8 cellular contexts compared by ENCODE assay signal in the genomic region with DNA sequence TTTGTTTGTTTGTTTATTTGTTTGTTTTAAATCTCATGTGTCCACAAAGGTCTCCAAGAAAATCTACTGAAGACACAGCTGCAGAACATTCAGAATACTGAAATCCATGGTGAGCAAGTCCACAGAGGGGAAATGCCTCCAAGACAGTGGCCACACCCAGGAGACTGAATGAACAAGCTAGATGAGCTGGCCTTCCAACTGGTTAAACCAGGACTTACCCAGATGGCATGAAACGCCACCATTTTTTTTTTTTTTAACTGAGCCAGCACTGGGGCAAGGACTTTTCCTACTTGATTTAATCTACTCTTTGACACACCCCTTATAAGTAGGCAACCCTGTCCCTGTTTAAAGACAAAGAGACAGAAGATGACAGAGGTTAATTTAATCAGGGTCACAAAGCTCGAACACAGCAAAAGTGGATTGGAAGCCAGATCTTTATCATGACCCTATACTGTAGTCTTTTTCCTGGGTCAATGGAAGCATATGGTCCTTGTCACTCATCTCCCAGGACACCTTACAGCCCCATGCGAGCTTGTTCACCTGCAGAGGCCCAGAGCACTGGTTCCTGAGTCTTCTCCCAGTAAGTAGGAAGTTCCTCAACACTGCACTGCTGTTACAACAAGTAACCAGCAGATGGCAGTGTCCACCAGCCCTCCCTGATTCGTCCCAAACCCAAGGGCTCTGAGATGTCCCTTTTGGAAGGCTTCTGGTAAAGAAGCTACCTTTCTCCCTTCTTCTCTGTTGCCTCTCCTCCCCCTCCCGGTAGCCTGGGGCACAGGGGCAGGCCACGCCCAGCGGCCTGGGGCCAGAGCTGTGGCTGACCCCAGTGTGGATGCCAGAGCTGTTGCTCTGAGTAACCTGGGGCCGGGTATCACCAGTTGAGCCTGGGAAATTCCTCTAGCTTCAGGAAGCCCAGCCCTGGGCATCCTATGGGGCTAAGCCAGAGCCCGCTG. TPM values are rescaled to one million over a fixed set of nuclear protein-coding genes. Genes with fewer than 3 reads are reported as not detected.
DNase-seq lines count a peak whose midpoint lies in the region; ATAC-seq and TF ChIP-seq lines count a peak whose summit lies in the region.

No MANE protein-coding gene starts in this region.

- no peak overlapping the region for H3K27ac Mint-ChIP-seq in Calu3 (ENCODE audit: unreplicated experiment)
- no peak overlapping the region for H3K27ac Mint-ChIP-seq in activated T-cell treated with anti-CD3 and anti-CD28 coated beads, Interleukin-2, amount 50 U/mL, for 24 hours
- no peak overlapping the region for H3K27ac Mint-ChIP-seq in nephron progenitor cell

- no peaks in the 10 kb centered on the region for H3K36me3 ChIP-seq in thoracic aorta

- H3K9me3 Mint-ChIP-seq in Calu3 (ENCODE audit: low read depth, unreplicated experiment) = no peaks in the 10 kb centered on the region
- no peaks in the 10 kb centered on the region for H3K9me3 Mint-ChIP-seq in activated T-cell treated with anti-CD3 and anti-CD28 coated beads, Interleukin-2, amount 50 U/mL, for 24 hours
- H3K9me3 Mint-ChIP-seq in nephron progenitor cell = no peaks in the 10 kb centered on the region

- TF ChIP-seq CTCF in Calu3 (IDR thresholded peaks at IDR 0.05; ENCODE audit: unreplicated experiment) = peak; percentile 92
- peak; percentile 98 for TF ChIP-seq CTCF in nephron progenitor cell (IDR thresholded peaks at IDR 0.05)
- peak; percentile 98 for TF ChIP-seq CTCF in thoracic aorta (IDR thresholded peaks at IDR 0.05)

- H3K9me3 ChIP-seq in thoracic aorta = no peaks in the 10 kb centered on the region

- intact Hi-C loops in Calu3 (cut with micrococcal nuclease; ENCODE audit: unreplicated experiment) = loop anchor here (1.0 to 5.0 kb wide), 5 partner anchors 96 to 457 kb away; no protein-coding TSS in a partner anchor

- H3K4me1 ChIP-seq in thoracic aorta (ENCODE audit: control insufficient read depth in 1 of 2, low read depth in 2 of 2) = peaks cover 3 to 33% of the 10 kb centered on the region in 2 donors

- no peaks in the 10 kb centered on the region for H3K27me3 ChIP-seq in thoracic aorta (replicated peaks; ENCODE audit: insufficient read depth)

- H3K27ac ChIP-seq in thoracic aorta = no peak overlapping the region

- ATAC-seq in GM19395 (IDR thresholded peaks at IDR 0.05; ENCODE audit: unreplicated experiment) = peak; percentile 75
- ATAC-seq in HG03571 (IDR thresholded peaks at IDR 0.05; ENCODE audit: unreplicated experiment) = peak; percentile 65
- no peak for ATAC-seq in thoracic aorta (ENCODE audit: insufficient number of reproducible peaks, low FRiP score, low read depth)

- BruUV-seq in Calu3 (replicated peaks; lab: Mats Ljungman, UMichigan) = no TSS peak

- H3K4me1 Mint-ChIP-seq in Calu3 (ENCODE audit: low read depth, unreplicated experiment) = peaks cover 20% of the 10 kb centered on the region
- peaks cover 11% of the 10 kb centered on the region for H3K4me1 Mint-ChIP-seq in activated T-cell treated with anti-CD3 and anti-CD28 coated beads, Interleukin-2, amount 50 U/mL, for 24 hours (ENCODE audit: low read depth)
- peaks cover 12% of the 10 kb centered on the region for H3K4me1 Mint-ChIP-seq in nephron progenitor cell

- no peak overlapping the region for H3K4me3 ChIP-seq in thoracic aorta

- H3K4me3 Mint-ChIP-seq in Calu3 (ENCODE audit: low read depth, unreplicated experiment) = no peak overlapping the region
- H3K4me3 Mint-ChIP-seq in activated T-cell treated with anti-CD3 and anti-CD28 coated beads, Interleukin-2, amount 50 U/mL, for 24 hours = no peak overlapping the region
- H3K4me3 Mint-ChIP-seq in nephron progenitor cell = no peak overlapping the region

- no peaks in the 10 kb centered on the region for H3K36me3 Mint-ChIP-seq in Calu3 (ENCODE audit: insufficient read depth, unreplicated experiment)
- H3K36me3 Mint-ChIP-seq in activated T-cell treated with anti-CD3 and anti-CD28 coated beads, Interleukin-2, amount 50 U/mL, for 24 hours (ENCODE audit: low read depth) = no peaks in the 10 kb centered on the region
- H3K36me3 Mint-ChIP-seq in nephron progenitor cell (ENCODE audit: low read depth) = no peaks in the 10 kb centered on the region

- CTCF ChIA-PET in Calu3 (lab: Charles Lee) = interaction anchor here (0.6 to 2.0 kb wide), 12 partner anchors 10 to 579 kb away, joined by 3 to 38 read pairs (median 4); a partner anchor contains a TSS

- DNase-seq in Calu3 (peak; percentile 72), OCI-M1 (lab: John Stamatoyannopoulos, UW) (peak; percentile 78), fibroblast of gingiva (ENCODE audit: low read depth) (peak; percentile 61), nephron progenitor cell (peak; percentile 69), thoracic aorta (ENCODE audit: low spot score) (no peak)
- DNase-seq in activated T-cell treated with anti-CD3 and anti-CD28 coated beads, Interleukin-2, amount 50 U/mL, for 24 hours = peak; percentile 74

- H3K27me3 Mint-ChIP-seq in Calu3 (ENCODE audit: unreplicated experiment) = peaks cover 95% of the 10 kb centered on the region
- H3K27me3 Mint-ChIP-seq in activated T-cell treated with anti-CD3 and anti-CD28 coated beads, Interleukin-2, amount 50 U/mL, for 24 hours = peaks cover 70% of the 10 kb centered on the region
- peaks cover 96% of the 10 kb centered on the region for H3K27me3 Mint-ChIP-seq in nephron progenitor cell (ENCODE audit: low read depth, poor library complexity)

RNA-seq across cellular contexts. Expression of a gene that starts 5.6 kb away (rescaled TPM):
- total RNA-seq in Calu3 (2022) = not detected in 2 replicates
- total RNA-seq in thoracic aorta = 10 to 100 TPM; 39.7 to 40.7 TPM

RNA-seq across cellular contexts. Expression of a gene that starts 10.4 kb away (rescaled TPM):
- total RNA-seq in Calu3 (2022) (26.4 and 28.5 TPM in 2 replicates), thoracic aorta (10 to 100 TPM; 40.7 to 65.8 TPM)

Comparison
In these comparisons a context has a peak if more than half of its experiments do, and no peak if none do; other contexts are left out.
1. RNA of a gene that starts 5.6 kb away (total RNA-seq): 39.7 to 40.7 TPM in thoracic aorta; not detected in Calu3; every median in the first group is over 10 times any median in the second.
2. Peak in every context shown above with its lines, with median percentiles within 50 percentile points of each other: CTCF ChIP-seq.